ENCODE assay signal across 1 cellular context in the genomic region with DNA sequence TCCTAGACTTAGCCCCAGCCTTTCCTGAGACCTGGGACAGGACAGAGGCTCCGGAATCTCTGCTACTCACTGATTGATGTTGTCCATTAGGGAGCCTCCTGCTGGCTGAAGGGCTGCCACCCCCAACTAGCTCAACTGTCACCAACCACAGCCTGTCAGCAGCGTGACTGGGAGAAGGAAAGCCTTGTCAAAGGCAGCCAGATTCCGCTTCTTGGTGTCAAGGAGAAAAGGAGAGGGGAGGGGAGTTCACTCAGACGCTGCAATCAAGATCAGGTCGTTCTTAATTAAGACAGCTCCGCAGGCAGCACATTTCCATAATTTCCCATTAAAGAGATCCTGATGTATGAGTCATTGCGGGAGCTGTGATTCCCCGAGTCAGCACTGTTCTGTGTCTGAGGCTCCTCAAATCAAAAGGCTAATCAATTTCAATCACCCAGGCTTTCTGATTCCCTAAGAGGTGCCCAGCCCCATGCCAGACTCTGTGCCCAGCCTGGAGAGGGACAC.
TF ChIP-seq lines count a peak whose summit lies in the region.

No MANE protein-coding gene starts in this region.

TF ChIP-seq in H1, 55 proteins besides CTCF, POLR2A, EP300 and RAD21:
- no peak for TF ChIP-seq JUN (IDR thresholded peaks at IDR 0.05; ENCODE audit: low read depth, low read length)
- peak; percentile 60; the same call in 1 of the 2 replicates for TF ChIP-seq MAFK (IDR thresholded peaks at IDR 0.05; ENCODE audit: low read depth, low read length)
- TF ChIP-seq JUND (IDR thresholded peaks at IDR 0.05; ENCODE audit: low read length) = peak; percentile 37; the same call in 1 of the 2 replicates
- TF ChIP-seq YY1 (IDR thresholded peaks at IDR 0.05; ENCODE audit: low read depth, low read length) = no peak
- no peak for TF ChIP-seq KDM1A (IDR thresholded peaks at IDR 0.05; ENCODE audit: borderline replicate concordance, low read length)
- TF ChIP-seq SIX5 (IDR thresholded peaks at IDR 0.05; ENCODE audit: low read depth, low read length) = no peak
- no peak for TF ChIP-seq TAF1 (IDR thresholded peaks at IDR 0.05; ENCODE audit: low read depth, low read length)
- no peak for TF ChIP-seq NRF1 (IDR thresholded peaks at IDR 0.05; ENCODE audit: low read depth, low read length)
- TF ChIP-seq CHD2 (IDR thresholded peaks at IDR 0.05; ENCODE audit: low read length) = no peak
- no peak for TF ChIP-seq TBP (IDR thresholded peaks at IDR 0.05; ENCODE audit: low read depth, low read length)
- no peak for TF ChIP-seq SP1 (IDR thresholded peaks at IDR 0.05; ENCODE audit: low read depth, low read length)
- TF ChIP-seq BACH1 (IDR thresholded peaks at IDR 0.05; ENCODE audit: low read length) = peak; percentile 50; the same call in 1 of the 2 replicates
- TF ChIP-seq SIN3A (conservative IDR thresholded peaks at IDR 0.05 in 1 of 2, IDR thresholded peaks at IDR 0.05 in 1 of 2; ENCODE audit: low read depth in 1 of 2, low read length in 2 of 2) = peak; percentile 74 to 78; a peak in 1 of 4 replicates
- TF ChIP-seq, protein P1, sequence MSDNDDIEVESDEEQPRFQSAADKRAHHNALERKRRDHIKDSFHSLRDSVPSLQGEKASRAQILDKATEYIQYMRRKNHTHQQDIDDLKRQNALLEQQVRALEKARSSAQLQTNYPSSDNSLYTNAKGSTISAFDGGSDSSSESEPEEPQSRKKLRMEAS (IDR thresholded peaks at IDR 0.05) = no peak
- no peak for TF ChIP-seq SP4 (IDR thresholded peaks at IDR 0.05; ENCODE audit: low read length)
- TF ChIP-seq CBX5 (IDR thresholded peaks at IDR 0.05; ENCODE audit: low read depth, low read length) = no peak
- TF ChIP-seq GABPA (IDR thresholded peaks at IDR 0.05; ENCODE audit: borderline replicate concordance, insufficient read depth, low read length) = no peak
- TF ChIP-seq BRCA1 (IDR thresholded peaks at IDR 0.05; ENCODE audit: low read depth, low read length) = no peak
- TF ChIP-seq TAF7 (optimal IDR thresholded peaks at IDR 0.05; ENCODE audit: borderline replicate concordance, low read depth, low read length) = no peak
